Comparison of ENCODE assay signal across 8 cellular contexts in genomic region chr13:51396352-51396751, GRCh38. TPM values are rescaled to one million over a fixed set of nuclear protein-coding genes. Genes with fewer than 3 reads are reported as not detected.
DNase-seq lines count a peak whose midpoint lies in the region; ATAC-seq and TF ChIP-seq lines count a peak whose summit lies in the region.

No MANE protein-coding gene starts in this region.

- no peaks in the 10 kb centered on the region for H3K27me3 ChIP-seq in naive thymus-derived CD4-positive, alpha-beta T cell (ENCODE audit: control insufficient read depth in 2 of 2, insufficient read depth in 2 of 2, low read length in 2 of 2)
- no peaks in the 10 kb centered on the region for H3K27me3 ChIP-seq in PC-3 (ENCODE audit: low read length)
- no peaks in the 10 kb centered on the region for H3K27me3 ChIP-seq in testis

- no peak overlapping the region for H3K27ac ChIP-seq in naive thymus-derived CD4-positive, alpha-beta T cell (ENCODE audit: low read depth, low read length)
- H3K27ac ChIP-seq in PC-3 (ENCODE audit: low read length) (no peak overlapping the region), testis (no peak overlapping the region)

- peaks cover 0 to 4% (median 0%) of the 10 kb centered on the region in 11 donors for H3K9me3 Mint-ChIP-seq in naive thymus-derived CD4-positive, alpha-beta T cell

- no peaks in the 10 kb centered on the region for H4K20me1 ChIP-seq in PC-3 (ENCODE audit: low read length)

- in situ Hi-C loops in ACHN (cut with HindIII; ENCODE audit: low pct_ligation_motif_present, low pct_unique_long_range_greater_than_20kb, low sequenced_read_pairs): no loop called here

- WGBS in testis, 2 donors: 82 to 87% methylated on average over 2 of the region's 2 CpGs

- H3F3A ChIP-seq in PC-3 (ENCODE audit: low read length, unreplicated experiment): no peaks in the 10 kb centered on the region

- DNase-seq in SKM-1 (lab: John Stamatoyannopoulos, UW; ENCODE audit: unreplicated experiment) (peak; percentile 47), PC-3 (no peak), anterior cingulate cortex (lab: John Stamatoyannopoulos, UW) (no peak), testis (no peak), ACHN (no peak)
- no peak for DNase-seq in naive thymus-derived CD4-positive, alpha-beta T cell

- no peaks in the 10 kb centered on the region for H3K36me3 ChIP-seq in naive thymus-derived CD4-positive, alpha-beta T cell (ENCODE audit: control insufficient read depth in 2 of 3, insufficient read depth in 3 of 3, low read length in 3 of 3)
- H3K36me3 ChIP-seq in PC-3 (ENCODE audit: low read depth, low read length) (no peaks in the 10 kb centered on the region), testis (ENCODE audit: low read depth, missing control alignments) (no peaks in the 10 kb centered on the region)

- H3K4me1 Mint-ChIP-seq in naive thymus-derived CD4-positive, alpha-beta T cell: peaks cover 16 to 81% (median 65%) of the 10 kb centered on the region in 7 donors

- H3K4me3 Mint-ChIP-seq in naive thymus-derived CD4-positive, alpha-beta T cell: peak overlapping the region in 2 of 10 donors; percentile 2 to 3

- H2AFZ ChIP-seq in PC-3 (ENCODE audit: low read length): no peak overlapping the region

- H3K27ac Mint-ChIP-seq in naive thymus-derived CD4-positive, alpha-beta T cell: peak overlapping the region in 4 of 9 donors; percentile 2 to 51 (median 28)

- H3K36me3 Mint-ChIP-seq in naive thymus-derived CD4-positive, alpha-beta T cell: peaks cover 11 to 34% (median 19%) of the 10 kb centered on the region in 5 donors

- POLR2A ChIA-PET in naive thymus-derived CD4-positive, alpha-beta T cell (lab: Charles Lee): no interaction called here
- POLR2A ChIA-PET in PC-3 (lab: Charles Lee; ENCODE audit: unreplicated experiment): no interaction called here

- H3K4me2 ChIP-seq in PC-3 (ENCODE audit: low read length): no peak overlapping the region

- BruUV-seq in PC-3 (replicated peaks; lab: Mats Ljungman, UMichigan): no TSS peak

- H3K4me1 ChIP-seq in naive thymus-derived CD4-positive, alpha-beta T cell (ENCODE audit: control insufficient read depth in 2 of 2, insufficient read depth in 2 of 2, low read length in 2 of 2): peaks cover 0 to 4% of the 10 kb centered on the region in 2 donors
- no peaks in the 10 kb centered on the region for H3K4me1 ChIP-seq in PC-3 (ENCODE audit: insufficient read depth, low read length)
- no peaks in the 10 kb centered on the region for H3K4me1 ChIP-seq in testis

- no peak overlapping the region for H3K9ac ChIP-seq in PC-3 (ENCODE audit: low read length)

- H3K79me2 ChIP-seq in PC-3 (ENCODE audit: low read length): peaks cover 74% of the 10 kb centered on the region

- no peak for TF ChIP-seq POLR2A in testis (IDR thresholded peaks at IDR 0.05)

- H3K27me3 Mint-ChIP-seq in naive thymus-derived CD4-positive, alpha-beta T cell: no peaks in the 10 kb centered on the region

- no peaks in the 10 kb centered on the region for H3K9me2 ChIP-seq in PC-3 (replicated peaks; ENCODE audit: low read length)

- CTCF ChIA-PET in naive thymus-derived CD4-positive, alpha-beta T cell (lab: Charles Lee): no interaction called here
- CTCF ChIA-PET in PC-3 (lab: Charles Lee): no interaction called here

- no peak for TF ChIP-seq CTCF in PC-3 (conservative IDR thresholded peaks at IDR 0.05; ENCODE audit: low read depth, low read length)
- no peak for TF ChIP-seq CTCF in testis (IDR thresholded peaks at IDR 0.05)

- ATAC-seq in GM18499 (IDR thresholded peaks at IDR 0.05; ENCODE audit: insufficient read depth, unreplicated experiment) (peak; percentile 86), HG02759 (IDR thresholded peaks at IDR 0.05; ENCODE audit: unreplicated experiment) (peak; percentile 80), PC-3 (no peak)
- peak; percentile 59 for ATAC-seq in naive thymus-derived CD4-positive, alpha-beta T cell

- intact Hi-C loops in naive thymus-derived CD4-positive, alpha-beta T cell (cut with micrococcal nuclease): no loop called here
- intact Hi-C loops in PC-3 (cut with micrococcal nuclease) (no loop called here), testis (cut with DNase I; ENCODE audit: low total_unique reads) (no loop called here)

- no peak overlapping the region for H3K4me3 ChIP-seq in naive thymus-derived CD4-positive, alpha-beta T cell (ENCODE audit: low read length)
- no peak overlapping the region for H3K4me3 ChIP-seq in PC-3 (ENCODE audit: low read length)
- H3K4me3 ChIP-seq in testis: no peak overlapping the region

- no peaks in the 10 kb centered on the region for H3K9me3 ChIP-seq in naive thymus-derived CD4-positive, alpha-beta T cell (ENCODE audit: control insufficient read depth in 2 of 3, low read length in 3 of 3)
- no peaks in the 10 kb centered on the region for H3K9me3 ChIP-seq in PC-3 (ENCODE audit: low read length)
- H3K9me3 ChIP-seq in testis: no peaks in the 10 kb centered on the region

RNA-seq across cellular contexts. Expression of gene INTS6, which starts 56.5 kb away (rescaled TPM):
- total RNA-seq in naive thymus-derived CD4-positive, alpha-beta T cell: 10 to 100 TPM; 60.9 to 67.0 (median 62.7) TPM
- 10 to 100 TPM; 23.7 to 31.3 TPM for polyA plus RNA-seq in naive thymus-derived CD4-positive, alpha-beta T cell
- 19.9 and 26.6 TPM in 2 replicates for total RNA-seq in PC-3 (2014; rRNA removed)
- total RNA-seq in testis: 100 to 1,000 TPM in 1 of 2 donors, 10 to 100 TPM in 1; 97.6 to 132 TPM
- 130 TPM for polyA plus RNA-seq in testis (ENCODE audit: insufficient read depth, low read depth, low replicate concordance)

RNA-seq across cellular contexts. Expression of gene SERPINE3, which starts 56.9 kb away (rescaled TPM):
- not detected for total RNA-seq in naive thymus-derived CD4-positive, alpha-beta T cell
- not detected for polyA plus RNA-seq in naive thymus-derived CD4-positive, alpha-beta T cell
- not detected in 2 replicates for total RNA-seq in PC-3 (2014; rRNA removed)
- under 1 TPM in 1 of 2 donors, not detected in 1; 0.12 TPM for total RNA-seq in testis
- polyA plus RNA-seq in testis (ENCODE audit: insufficient read depth, low read depth, low replicate concordance): 0.70 TPM
